ENCODE assay signal across 1 cellular context in the genomic region with DNA sequence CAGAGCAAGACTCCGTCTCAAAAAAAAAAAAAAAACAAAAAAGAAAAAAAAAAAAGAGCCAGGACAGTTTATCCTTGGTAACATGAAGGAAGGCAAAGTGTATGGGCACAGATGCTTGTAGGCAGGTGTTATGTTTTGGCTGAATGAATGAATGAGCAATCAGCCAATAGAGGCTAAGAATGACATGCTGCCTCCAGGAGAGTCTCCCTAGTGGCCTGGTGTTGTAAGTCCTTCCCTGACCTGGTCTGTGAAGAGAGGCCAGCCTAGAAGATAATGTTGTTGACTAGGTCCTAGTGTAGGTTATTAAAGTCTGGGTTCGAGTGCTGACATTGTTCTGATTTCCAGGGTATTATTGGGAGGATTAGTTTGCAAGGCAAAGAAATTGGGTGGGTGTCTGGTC.
TF ChIP-seq lines count a peak whose summit lies in the region.

No MANE protein-coding gene starts in this region.

TF ChIP-seq in K562, 482 proteins besides CTCF, POLR2A, EP300 and RAD21:
- TF ChIP-seq ZNF24 (IDR thresholded peaks at IDR 0.05) (peak; percentile 80), ADNP (tag; IDR thresholded peaks at IDR 0.05) (no peak)
